Comparison of ENCODE assay signal across 20 cellular contexts in genomic region chr14:22282429-22282828, GRCh38.
DNase-seq lines count a peak whose midpoint lies in the region; ATAC-seq and TF ChIP-seq lines count a peak whose summit lies in the region.
"Had no signal": no experiment of that assay in that cellular context is flagged by ENCODE, and none has a peak within 500 bp of the region (broad histone marks: within the 10 kb centered on the region; RNA-seq: fewer than 3 reads in every experiment).

No MANE protein-coding gene starts in this region.

- H3K27me3 Mint-ChIP-seq in naive B cell, result peaks cover 0 to 9% (median 6%) of the 10 kb centered on the region in 3 donors
- H3K27me3 Mint-ChIP-seq: activated CD8-positive, alpha-beta memory T cell treated with anti-CD3 and anti-CD28 coated beads, Interleukin-2, amount 10 ng/mL, durations not matched to agents 7 days and 5 days; central memory CD8-positive, alpha-beta T cell had no signal

- in situ Hi-C loops in G401 (cut with HindIII; ENCODE audit: low sequenced_read_pairs), result no loop called here

- no peak overlapping the region for H3K4me3 ChIP-seq in PC-9
- H3K4me3 ChIP-seq: hepatocyte, suprapubic skin had no signal

- H3K4me3 Mint-ChIP-seq in naive B cell, result peak overlapping the region in 3 of 8 donors; percentile 32 to 72 (median 53)
- H3K4me3 Mint-ChIP-seq: activated CD8-positive, alpha-beta memory T cell treated with anti-CD3 and anti-CD28 coated beads, Interleukin-2, amount 10 ng/mL, durations not matched to agents 7 days and 5 days; central memory CD8-positive, alpha-beta T cell; natural killer cell treated with Interleukin-12 subunit alpha and Interleukin-12 subunit beta and Interleukin-15 and Interleukin-18, amount 100 ng/mL, for 72 hours had no signal

- ATAC-seq in GM18867 (IDR thresholded peaks at IDR 0.05; ENCODE audit: unreplicated experiment), result peak; percentile 59
- peak; percentile 91 to 94 for ATAC-seq in naive B cell (ENCODE audit: low read depth in 2 of 2)
- ATAC-seq: activated CD8-positive, alpha-beta memory T cell treated with anti-CD3 and anti-CD28 coated beads, Interleukin-2, amount 10 ng/mL, durations not matched to agents 7 days and 5 days; natural killer cell treated with Interleukin-12 subunit alpha and Interleukin-12 subunit beta and Interleukin-15 and Interleukin-18, amount 100 ng/mL, for 72 hours had no signal

- H3K4me1 Mint-ChIP-seq in naive B cell, result peaks cover 20 to 30% (median 28%) of the 10 kb centered on the region in 3 donors
- H3K4me1 Mint-ChIP-seq: activated CD8-positive, alpha-beta memory T cell treated with anti-CD3 and anti-CD28 coated beads, Interleukin-2, amount 10 ng/mL, durations not matched to agents 7 days and 5 days; central memory CD8-positive, alpha-beta T cell had no signal

- no peaks in the 10 kb centered on the region for H4K20me1 ChIP-seq in PC-9 (ENCODE audit: insufficient read depth)

- no peak overlapping the region for H3K4me2 ChIP-seq in PC-9
- H3K4me2 ChIP-seq: hepatocyte had no signal

- no peak overlapping the region for H2AFZ ChIP-seq in PC-9
- H2AFZ ChIP-seq: hepatocyte had no signal

- H3K4me1 ChIP-seq in PC-9 (replicated peaks; ENCODE audit: insufficient read depth), result peaks cover 8% of the 10 kb centered on the region; the same call in 1 of the 2 replicates
- H3K4me1 ChIP-seq: suprapubic skin had no signal

- no peaks in the 10 kb centered on the region for H3K36me3 Mint-ChIP-seq in naive B cell
- H3K36me3 Mint-ChIP-seq: activated CD8-positive, alpha-beta memory T cell treated with anti-CD3 and anti-CD28 coated beads, Interleukin-2, amount 10 ng/mL, durations not matched to agents 7 days and 5 days; natural killer cell treated with Interleukin-12 subunit alpha and Interleukin-12 subunit beta and Interleukin-15 and Interleukin-18, amount 100 ng/mL, for 72 hours had no signal

- DNase-seq in KG1 (lab: John Stamatoyannopoulos, UW), result peak; percentile 53
- no peak for DNase-seq in PC-9
- peak; percentile 36 for DNase-seq in naive B cell
- no peak for DNase-seq in middle frontal gyrus (ENCODE audit: extremely low spot score, low spot score)
- DNase-seq in G401 (ENCODE audit: low spot score), result no peak
- no peak for DNase-seq in HT-29 (ENCODE audit: low spot score)
- DNase-seq: activated CD8-positive, alpha-beta memory T cell treated with anti-CD3 and anti-CD28 coated beads, Interleukin-2, amount 10 ng/mL, durations not matched to agents 7 days and 5 days; amygdala; effector CD8-positive, alpha-beta T cell; HCEC 1CT; NCI-H1092 treated with DMSO at 0.1 percent for 48 hours; NCI-H69; small intestine; stimulated activated CD4-positive, alpha-beta T cell treated with anti-CD3 and anti-CD28 coated beads, Interleukin-4, amount 100 ng/mL, for 24 hours had no signal

- intact Hi-C loops in PC-9 (cut with micrococcal nuclease; ENCODE audit: unreplicated experiment), result no loop called here

- no TSS peak for BruUV-seq in PC-9 (replicated peaks; lab: Mats Ljungman, UMichigan)

- no peaks in the 10 kb centered on the region for H3K9me2 ChIP-seq in PC-9 (ENCODE audit: insufficient read depth)

- no peaks in the 10 kb centered on the region for H3K79me2 ChIP-seq in PC-9 (ENCODE audit: low read depth)
- H3K79me2 ChIP-seq: hepatocyte had no signal

- H3K27me3 ChIP-seq in PC-9 (ENCODE audit: insufficient read depth, low read depth), result no peaks in the 10 kb centered on the region
- H3K27me3 ChIP-seq: hepatocyte, suprapubic skin had no signal

- peaks cover 0 to 9% (median 2%) of the 10 kb centered on the region in 7 donors for H3K9me3 Mint-ChIP-seq in naive B cell
- H3K9me3 Mint-ChIP-seq: central memory CD8-positive, alpha-beta T cell; natural killer cell treated with Interleukin-12 subunit alpha and Interleukin-12 subunit beta and Interleukin-15 and Interleukin-18, amount 100 ng/mL, for 72 hours had no signal

- CTCF ChIA-PET in PC-9 (lab: Charles Lee), result no interaction called here

- TF ChIP-seq CTCF in PC-9 (conservative IDR thresholded peaks at IDR 0.05), result no peak

- no peaks in the 10 kb centered on the region for H3F3A ChIP-seq in PC-9 (ENCODE audit: insufficient read depth, low read depth)

- H3K36me3 ChIP-seq in PC-9 (ENCODE audit: low read depth), result no peaks in the 10 kb centered on the region
- H3K36me3 ChIP-seq: suprapubic skin had no signal

- no peaks in the 10 kb centered on the region for H3K9me3 ChIP-seq in PC-9 (ENCODE audit: insufficient read depth, low read depth)
- H3K9me3 ChIP-seq: suprapubic skin had no signal

- POLR2A ChIA-PET in PC-9 (lab: Charles Lee; ENCODE audit: unreplicated experiment), result no interaction called here

- peak overlapping the region in 2 of 6 donors; percentile 28 to 58 for H3K27ac Mint-ChIP-seq in naive B cell
- H3K27ac Mint-ChIP-seq: activated CD8-positive, alpha-beta memory T cell treated with anti-CD3 and anti-CD28 coated beads, Interleukin-2, amount 10 ng/mL, durations not matched to agents 7 days and 5 days; natural killer cell treated with Interleukin-12 subunit alpha and Interleukin-12 subunit beta and Interleukin-15 and Interleukin-18, amount 100 ng/mL, for 72 hours had no signal

- H3K27ac ChIP-seq in PC-9, result peak overlapping the region; percentile 41; the same call in 1 of the 2 replicates
- H3K27ac ChIP-seq: hepatocyte, RWPE1, suprapubic skin had no signal

Comparison
In these comparisons a context has a peak if more than half of its experiments do, and no peak if none do; other contexts are left out.
1. DNase-seq: peak in KG1 (single experiment) and naive B cell (single experiment); none in PC-9 (0 of 2), middle frontal gyrus (single experiment), G401 (single experiment) and HT-29 (single experiment).